Comparison of ENCODE assay signal across 9 cellular contexts in the genomic region with DNA sequence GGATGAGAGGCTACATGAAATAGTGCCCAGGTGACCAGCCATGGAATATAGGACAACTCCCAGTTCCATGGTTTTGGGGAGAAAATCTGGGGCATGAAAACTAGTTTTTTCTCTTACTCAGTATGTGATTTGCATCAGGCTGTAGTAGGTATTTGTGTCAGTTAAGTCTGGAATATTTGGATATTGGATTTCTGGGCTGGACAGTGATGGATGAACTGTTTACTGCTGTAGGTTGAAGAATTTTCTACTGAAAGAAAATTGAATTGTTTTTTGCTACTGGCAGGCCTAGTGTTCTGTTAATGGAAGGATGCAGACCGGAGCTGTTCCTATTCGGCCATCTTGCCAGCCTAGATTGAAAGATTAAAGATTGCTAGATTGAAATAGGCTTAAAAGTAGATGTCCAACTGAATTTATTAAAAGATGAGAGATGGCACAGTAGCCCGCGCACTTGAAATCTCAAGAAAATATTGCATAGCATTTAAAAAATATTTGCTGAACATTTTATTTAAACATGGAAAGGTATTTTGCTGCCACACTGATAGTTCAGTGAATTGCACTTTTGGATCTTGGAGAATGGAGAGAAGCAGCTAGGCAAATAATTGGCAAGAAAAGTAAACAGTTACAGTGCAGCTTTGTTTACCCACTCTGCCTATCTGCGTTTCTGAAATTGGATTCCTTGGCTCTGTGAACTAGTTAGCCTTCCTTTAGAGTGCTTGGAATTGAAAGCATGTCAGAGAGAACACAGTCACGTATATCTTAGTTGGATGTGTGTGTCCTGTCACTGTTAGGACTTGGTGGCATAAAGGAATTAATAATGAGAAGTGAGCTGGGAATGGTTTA. TPM values are rescaled to one million over a fixed set of nuclear protein-coding genes. Genes with fewer than 3 reads are reported as not detected.
A peak's percentile ranks its signal among the peaks of the same experiment; 100 is the strongest.
DNase-seq lines count a peak whose midpoint lies in the region; ATAC-seq and TF ChIP-seq lines count a peak whose summit lies in the region.
"Had no signal": no experiment of that assay in that cellular context is flagged by ENCODE, and none has a peak within 500 bp of the region (broad histone marks: within the 10 kb centered on the region; RNA-seq: fewer than 3 reads in every experiment).

No MANE protein-coding gene starts in this region.

- TF ChIP-seq CTCF in fibroblast of mammary gland (conservative IDR thresholded peaks at IDR 0.05; ENCODE audit: control insufficient read depth, insufficient read depth, low read depth, low read length) (no peak), parathyroid adenoma (IDR thresholded peaks at IDR 0.05) (no peak)

- H3K27me3 ChIP-seq in parathyroid adenoma (ENCODE audit: control insufficient read depth, insufficient read depth, low read length), result no peaks in the 10 kb centered on the region

- no peak overlapping the region for H3K4me3 ChIP-seq in fibroblast of mammary gland (ENCODE audit: control insufficient read depth, low read depth, low read length)
- no peak overlapping the region for H3K4me3 ChIP-seq in parathyroid adenoma (ENCODE audit: low read depth, low read length)

- H3K9me3 Mint-ChIP-seq in activated naive CD8-positive, alpha-beta T cell treated with anti-CD3 and anti-CD28 coated beads for 36 hours, result no peaks in the 10 kb centered on the region

- peaks cover 1% of the 10 kb centered on the region for H3K36me3 Mint-ChIP-seq in activated naive CD8-positive, alpha-beta T cell treated with anti-CD3 and anti-CD28 coated beads for 36 hours

- H3K4me1 ChIP-seq in parathyroid adenoma, result peaks cover 10% of the 10 kb centered on the region

- H3K27me3 Mint-ChIP-seq in activated naive CD8-positive, alpha-beta T cell treated with anti-CD3 and anti-CD28 coated beads for 36 hours, result no peaks in the 10 kb centered on the region

- peaks cover 2% of the 10 kb centered on the region for H3K4me1 Mint-ChIP-seq in activated naive CD8-positive, alpha-beta T cell treated with anti-CD3 and anti-CD28 coated beads for 36 hours

- no peak overlapping the region for H3K9ac ChIP-seq in parathyroid adenoma

- peak overlapping the region; percentile 9 for H3K27ac ChIP-seq in parathyroid adenoma

- peaks cover 13% of the 10 kb centered on the region for H3K79me2 ChIP-seq in parathyroid adenoma

- no peak overlapping the region for H3K4me3 Mint-ChIP-seq in activated naive CD8-positive, alpha-beta T cell treated with anti-CD3 and anti-CD28 coated beads for 36 hours

- no peaks in the 10 kb centered on the region for H3K9me3 ChIP-seq in parathyroid adenoma (ENCODE audit: control insufficient read depth, low read length)

- no peaks in the 10 kb centered on the region for H3K36me3 ChIP-seq in parathyroid adenoma (ENCODE audit: control insufficient read depth, insufficient read depth, low read length)

- DNase-seq in HuH-7 (ENCODE audit: low spot score) (peak; percentile 31), NCI-H526 treated with DMSO at 0.1 percent for 48 hours (lab: John Stamatoyannopoulos, UW) (peak; percentile 94), fibroblast of mammary gland (ENCODE audit: low read depth) (peak; percentile 12), NCI-H1436 (lab: John Stamatoyannopoulos, UW) (no peak)
- no peak for DNase-seq in activated naive CD8-positive, alpha-beta T cell treated with anti-CD3 and anti-CD28 coated beads for 36 hours
- no peak for DNase-seq in stimulated activated CD4-positive, alpha-beta T cell treated with anti-CD3 and anti-CD28 coated beads, Interleukin-15, amount 100 ng/mL, for 24 hours
- DNase-seq: GDM1 had no signal

- no peak overlapping the region for H3K4me2 ChIP-seq in parathyroid adenoma (ENCODE audit: low read length)

- peak overlapping the region; percentile 47 for H2AFZ ChIP-seq in parathyroid adenoma

- H3K27ac Mint-ChIP-seq in activated naive CD8-positive, alpha-beta T cell treated with anti-CD3 and anti-CD28 coated beads for 36 hours, result no peak overlapping the region

- ATAC-seq in HG02938 (IDR thresholded peaks at IDR 0.05; ENCODE audit: unreplicated experiment), result no peak

RNA-seq across cellular contexts. Expression of a gene that starts 54.1 kb away (rescaled TPM):
- total RNA-seq in activated naive CD8-positive, alpha-beta T cell treated with anti-CD3 and anti-CD28 coated beads for 36 hours, result 1 to 10 TPM; 3.8 to 4.5 TPM

Comparison
In these comparisons a context has a peak if more than half of its experiments do, and no peak if none do; other contexts are left out.
1. DNase-seq: peak in HuH-7 (single experiment), NCI-H526 treated with DMSO at 0.1 percent for 48 hours (single experiment) and fibroblast of mammary gland (single experiment); none in activated naive CD8-positive, alpha-beta T cell treated with anti-CD3 and anti-CD28 coated beads for 36 hours (single experiment), NCI-H1436 (single experiment) and stimulated activated CD4-positive, alpha-beta T cell treated with anti-CD3 and anti-CD28 coated beads, Interleukin-15, amount 100 ng/mL, for 24 hours (single experiment).